8 cellular contexts compared by ENCODE assay signal in genomic region chrY:2935606-2936521, GRCh38. TPM values are rescaled to one million over a fixed set of nuclear protein-coding genes. Genes with fewer than 3 reads are reported as not detected.
DNase-seq lines count a peak whose midpoint lies in the region; ATAC-seq lines count a peak whose summit lies in the region.

No MANE protein-coding gene starts in this region.

- H3K36me3 Mint-ChIP-seq in activated T-cell treated with anti-CD3 and anti-CD28 coated beads, Interleukin-2, amount 50 U/mL, for 4 hours (ENCODE audit: insufficient read depth), result peaks cover 12% of the 10 kb centered on the region

- H3K27me3 Mint-ChIP-seq in activated T-cell treated with anti-CD3 and anti-CD28 coated beads, Interleukin-2, amount 50 U/mL, for 4 hours (ENCODE audit: low read depth), result no peaks in the 10 kb centered on the region

- H3K9me3 Mint-ChIP-seq in activated T-cell treated with anti-CD3 and anti-CD28 coated beads, Interleukin-2, amount 50 U/mL, for 4 hours, result no peaks in the 10 kb centered on the region

- peaks cover 27% of the 10 kb centered on the region for H3K4me1 Mint-ChIP-seq in activated T-cell treated with anti-CD3 and anti-CD28 coated beads, Interleukin-2, amount 50 U/mL, for 4 hours (ENCODE audit: low read depth)

- H3K4me3 Mint-ChIP-seq in activated T-cell treated with anti-CD3 and anti-CD28 coated beads, Interleukin-2, amount 50 U/mL, for 4 hours, result peak overlapping the region; percentile 90

- DNase-seq in M059J (ENCODE audit: low read depth) (peak; percentile 46), left ventricle myocardium superior (peak; percentile 92), T-helper 9 cell (no peak)
- DNase-seq in activated T-cell treated with anti-CD3 and anti-CD28 coated beads, Interleukin-2, amount 50 U/mL, for 4 hours, result no peak
- peak in 2 of 3 donors; percentile 54 to 70 for DNase-seq in stimulated activated CD4-positive, alpha-beta T cell treated with anti-CD3 and anti-CD28 coated beads, TNF-alpha, amount 100 ng/mL, for 1 hour (ENCODE audit: low read depth in 3 of 3, low spot score in 1 of 3)
- no peak for DNase-seq in central memory CD4-positive, alpha-beta T cell

- intact Hi-C loops in left ventricle myocardium superior (cut with micrococcal nuclease), result no loop called here

- ATAC-seq in GM21367 (IDR thresholded peaks at IDR 0.05; ENCODE audit: unreplicated experiment) (peak; percentile 61), left ventricle myocardium superior (peak; percentile 92), HG03378 (IDR thresholded peaks at IDR 0.05; ENCODE audit: unreplicated experiment) (no peak)
- ATAC-seq in activated T-cell treated with anti-CD3 and anti-CD28 coated beads, Interleukin-2, amount 50 U/mL, for 4 hours, result peak in 1 of 2 donors; percentile 81

RNA-seq across cellular contexts. Expression of gene ZFY, which starts 0.7 kb away (rescaled TPM):
- total RNA-seq in M059J (2014; rRNA removed; shearing (Covaris generic)), result 1.9 and 2.2 TPM in 2 replicates
- total RNA-seq in activated T-cell treated with anti-CD3 and anti-CD28 coated beads, Interleukin-2, amount 50 U/mL, for 4 hours, result 10 to 100 TPM in 2 of 3 donors, not detected in 1; 19.2 to 20.9 TPM
- total RNA-seq in left ventricle myocardium superior, result 13.0 TPM

Comparison
In these comparisons a context has a peak if more than half of its experiments do, and no peak if none do; other contexts are left out.
1. DNase-seq: peak in M059J (single experiment), left ventricle myocardium superior (single experiment) and stimulated activated CD4-positive, alpha-beta T cell treated with anti-CD3 and anti-CD28 coated beads, TNF-alpha, amount 100 ng/mL, for 1 hour (2 of 3); none in activated T-cell treated with anti-CD3 and anti-CD28 coated beads, Interleukin-2, amount 50 U/mL, for 4 hours (single experiment), T-helper 9 cell (single experiment) and central memory CD4-positive, alpha-beta T cell (single experiment).